ENCODE assay signal across 11 cellular contexts in genomic region chr2:146238254-146238961, GRCh38.
DNase-seq lines count a peak whose midpoint lies in the region; ATAC-seq and TF ChIP-seq lines count a peak whose summit lies in the region.
"Had no signal": no experiment of that assay in that cellular context is flagged by ENCODE, and none has a peak within 500 bp of the region (broad histone marks: within the 10 kb centered on the region; RNA-seq: fewer than 3 reads in every experiment).

No MANE protein-coding gene starts in this region.

- POLR2A ChIA-PET in SK-N-SH (lab: Yijun Ruan, JAX): no interaction called here

- intact Hi-C loops in sciatic nerve (cut with DNase I): loop anchor here (5.0 kb wide), 1 partner anchor 1916 kb away; no protein-coding TSS in a partner anchor

- H4K20me1 ChIP-seq in GM23248 (ENCODE audit: insufficient read depth) (no peaks in the 10 kb centered on the region), SK-N-SH (ENCODE audit: insufficient read depth) (no peaks in the 10 kb centered on the region)
- H4K20me1 ChIP-seq: BLaER1 had no signal

- no peak for TF ChIP-seq RAD21 in SK-N-SH (IDR thresholded peaks at IDR 0.05; ENCODE audit: low read length)

- no peaks in the 10 kb centered on the region for H3K27me3 ChIP-seq in GM23248 (replicated peaks; ENCODE audit: insufficient read depth)
- H3K27me3 ChIP-seq in SK-N-SH (ENCODE audit: insufficient read depth): no peaks in the 10 kb centered on the region
- H3K27me3 ChIP-seq: BLaER1 had no signal

- no peak for TF ChIP-seq EP300 in SK-N-SH (IDR thresholded peaks at IDR 0.05; ENCODE audit: borderline replicate concordance in 1 of 2, low read depth in 1 of 2, low read length in 1 of 2)

- H3K9me3 ChIP-seq in GM23248 (ENCODE audit: low read depth) (no peaks in the 10 kb centered on the region), SK-N-SH (no peaks in the 10 kb centered on the region)
- H3K9me3 ChIP-seq: BLaER1 had no signal

- peak overlapping the region; percentile 28; the same call in 1 of the 2 replicates for H3K4me3 ChIP-seq in GM23248
- peak overlapping the region in 1 of 2 experiments; percentile 31; a peak in 1 of 4 replicates for H3K4me3 ChIP-seq in SK-N-SH (ENCODE audit: low read depth in 2 of 2, low read length in 1 of 2)
- H3K4me3 ChIP-seq in fibroblast of villous mesenchyme (ENCODE audit: low read depth, low read length): no peak overlapping the region
- H3K4me3 ChIP-seq: BLaER1 had no signal

- peaks cover 33% of the 10 kb centered on the region for H3K4me1 ChIP-seq in GM23248 (ENCODE audit: insufficient read depth)
- peaks cover 5 to 23% of the 10 kb centered on the region in 2 experiments for H3K4me1 ChIP-seq in SK-N-SH (ENCODE audit: control insufficient read depth in 1 of 2, insufficient read depth in 2 of 2, low read depth in 1 of 2, low read length in 1 of 2)
- H3K4me1 ChIP-seq: BLaER1 had no signal

- TF ChIP-seq CTCF in SK-N-SH (IDR thresholded peaks at IDR 0.05): no peak
- no peak for TF ChIP-seq CTCF in fibroblast of villous mesenchyme (IDR thresholded peaks at IDR 0.05; ENCODE audit: insufficient read depth, low read depth, low read length)
- TF ChIP-seq CTCF in GM20000 (IDR thresholded peaks at IDR 0.05; ENCODE audit: extremely low read depth, missing control alignments): no peak

- H3F3A ChIP-seq in GM23248 (ENCODE audit: insufficient read depth): peaks cover 33% of the 10 kb centered on the region
- H3F3A ChIP-seq in SK-N-SH (replicated peaks; ENCODE audit: insufficient read depth): peaks cover 33% of the 10 kb centered on the region

- CTCF ChIA-PET in SK-N-SH (lab: Yijun Ruan, JAX): no interaction called here

- H3K79me2 ChIP-seq in GM23248 (ENCODE audit: insufficient read depth) (no peaks in the 10 kb centered on the region), SK-N-SH (ENCODE audit: insufficient read depth) (no peaks in the 10 kb centered on the region)

- DNase-seq in GM23248 (no peak), SK-N-SH (no peak), fibroblast of villous mesenchyme (ENCODE audit: low read depth) (peak; percentile 36), sciatic nerve (ENCODE audit: low spot score) (no peak), GM20000 (ENCODE audit: low spot score) (no peak), T1000 (lab: John Stamatoyannopoulos, UW) (no peak), H4 (ENCODE audit: low spot score) (no peak)
- DNase-seq: NCI-H1436, NCI-H2081, NCI-H524 had no signal

- in situ Hi-C loops in GM23248 (cut with MboI): no loop called here

- WGBS in GM23248 (ENCODE audit: low coverage in 1 of 2, low lambda C conversion rate in 2 of 2, missing lambda C conversion rate in 2 of 2), 2 experiments: 95 to 100% methylated on average over 3 of the region's 3 CpGs
- WGBS in SK-N-SH (ENCODE audit: low lambda C conversion rate): 75% methylated on average over 3 of the region's 3 CpGs

- peak; percentile 88 for ATAC-seq in sciatic nerve

- H3K4me2 ChIP-seq in GM23248 (ENCODE audit: unreplicated experiment) (peak overlapping the region; percentile 75), SK-N-SH (peak overlapping the region; percentile 55)
- H3K4me2 ChIP-seq: BLaER1 had no signal

- H3K27ac ChIP-seq in GM23248: peak overlapping the region; percentile 83
- H3K27ac ChIP-seq in SK-N-SH (ENCODE audit: low read depth in 2 of 2, low read length in 1 of 2): peak overlapping the region in 1 of 2 experiments; percentile 96; a peak in 2 of 4 replicates
- H3K27ac ChIP-seq: BLaER1 had no signal

- no peaks in the 10 kb centered on the region for H3K9me2 ChIP-seq in GM23248 (ENCODE audit: insufficient read depth)
- H3K9me2 ChIP-seq in SK-N-SH: no peaks in the 10 kb centered on the region

- H3K9ac ChIP-seq in GM23248 (peak overlapping the region; percentile 44; the same call in 1 of the 2 replicates), SK-N-SH (peak overlapping the region; percentile 45; the same call in 1 of the 2 replicates)
- H3K9ac ChIP-seq: BLaER1 had no signal

- H3K36me3 ChIP-seq in GM23248 (ENCODE audit: low read depth) (no peaks in the 10 kb centered on the region), SK-N-SH (replicated peaks in 1 of 2; ENCODE audit: control insufficient read depth in 1 of 2, insufficient read depth in 2 of 2, low read length in 1 of 2) (no peaks in the 10 kb centered on the region)
- H3K36me3 ChIP-seq: BLaER1 had no signal

- H2AFZ ChIP-seq in GM23248 (peak overlapping the region; percentile 20; the same call in 1 of the 2 replicates), SK-N-SH (ENCODE audit: low read depth) (peak overlapping the region; percentile 61; the same call in 1 of the 2 replicates)

TF ChIP-seq in SK-N-SH, 30 proteins besides CTCF, POLR2A, EP300 and RAD21:
- TF ChIP-seq CHD2 (IDR thresholded peaks at IDR 0.05; ENCODE audit: low read length, partially characterized antibody) (no peak), RXRA (IDR thresholded peaks at IDR 0.05; ENCODE audit: borderline replicate concordance, low read depth) (no peak), TAF1 (IDR thresholded peaks at IDR 0.05; ENCODE audit: borderline replicate concordance, low read depth, low read length) (no peak)
